Comparison of ENCODE assay signal across 2 cellular contexts in the genomic region with DNA sequence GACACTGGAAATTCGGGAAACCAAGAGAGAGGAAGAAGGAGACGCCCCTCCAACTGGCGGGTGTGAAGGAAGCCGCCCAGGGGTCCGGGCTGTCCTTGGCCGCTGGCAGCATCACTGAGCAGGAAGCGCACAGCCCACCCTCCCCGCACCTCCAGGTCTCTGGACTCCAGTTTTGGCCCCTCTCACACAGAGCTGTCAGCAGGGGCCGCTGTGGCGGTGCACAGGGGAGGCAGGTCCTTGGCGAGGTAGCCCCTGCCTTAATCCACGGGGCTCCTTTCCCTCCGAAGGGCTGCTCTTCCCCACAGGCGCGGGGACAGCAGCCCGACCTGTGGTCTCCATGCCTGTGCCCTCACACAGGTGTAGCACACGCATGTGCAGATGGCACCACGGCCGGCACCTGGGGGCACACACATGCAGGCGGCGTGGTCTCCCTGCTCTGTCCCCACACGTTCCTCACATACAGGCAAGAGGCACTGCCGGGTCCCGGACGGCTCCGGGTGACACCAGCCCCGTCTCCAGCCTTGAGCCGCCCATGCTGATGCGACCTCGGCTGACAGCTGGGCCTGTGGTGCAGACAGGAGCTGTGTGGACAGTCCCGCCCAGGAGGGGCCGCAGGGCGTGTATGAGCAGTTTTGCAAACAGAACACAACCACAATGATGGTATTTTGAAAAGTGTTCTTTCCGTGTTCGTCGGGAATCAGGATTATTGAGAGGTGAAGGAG.
TF ChIP-seq lines count a peak whose summit lies in the region.

No MANE protein-coding gene starts in this region.

TF ChIP-seq in H1, 55 proteins besides CTCF, POLR2A, EP300 and RAD21:
- no peak for TF ChIP-seq CEBPB (IDR thresholded peaks at IDR 0.05; ENCODE audit: low read depth, low read length)

TF ChIP-seq in neural cell, 6 proteins besides CTCF, POLR2A, EP300 and RAD21:
- TF ChIP-seq TAF1 (IDR thresholded peaks at IDR 0.05; ENCODE audit: low read depth), result no peak
- TF ChIP-seq SMC3 (conservative IDR thresholded peaks at IDR 0.05; ENCODE audit: poor library complexity), result no peak
- no peak for TF ChIP-seq MXI1 (conservative IDR thresholded peaks at IDR 0.05; ENCODE audit: poor library complexity, severe bottlenecking)
- TF ChIP-seq POLR2AphosphoS5 (IDR thresholded peaks at IDR 0.05), result no peak
- TF ChIP-seq, protein P1, sequence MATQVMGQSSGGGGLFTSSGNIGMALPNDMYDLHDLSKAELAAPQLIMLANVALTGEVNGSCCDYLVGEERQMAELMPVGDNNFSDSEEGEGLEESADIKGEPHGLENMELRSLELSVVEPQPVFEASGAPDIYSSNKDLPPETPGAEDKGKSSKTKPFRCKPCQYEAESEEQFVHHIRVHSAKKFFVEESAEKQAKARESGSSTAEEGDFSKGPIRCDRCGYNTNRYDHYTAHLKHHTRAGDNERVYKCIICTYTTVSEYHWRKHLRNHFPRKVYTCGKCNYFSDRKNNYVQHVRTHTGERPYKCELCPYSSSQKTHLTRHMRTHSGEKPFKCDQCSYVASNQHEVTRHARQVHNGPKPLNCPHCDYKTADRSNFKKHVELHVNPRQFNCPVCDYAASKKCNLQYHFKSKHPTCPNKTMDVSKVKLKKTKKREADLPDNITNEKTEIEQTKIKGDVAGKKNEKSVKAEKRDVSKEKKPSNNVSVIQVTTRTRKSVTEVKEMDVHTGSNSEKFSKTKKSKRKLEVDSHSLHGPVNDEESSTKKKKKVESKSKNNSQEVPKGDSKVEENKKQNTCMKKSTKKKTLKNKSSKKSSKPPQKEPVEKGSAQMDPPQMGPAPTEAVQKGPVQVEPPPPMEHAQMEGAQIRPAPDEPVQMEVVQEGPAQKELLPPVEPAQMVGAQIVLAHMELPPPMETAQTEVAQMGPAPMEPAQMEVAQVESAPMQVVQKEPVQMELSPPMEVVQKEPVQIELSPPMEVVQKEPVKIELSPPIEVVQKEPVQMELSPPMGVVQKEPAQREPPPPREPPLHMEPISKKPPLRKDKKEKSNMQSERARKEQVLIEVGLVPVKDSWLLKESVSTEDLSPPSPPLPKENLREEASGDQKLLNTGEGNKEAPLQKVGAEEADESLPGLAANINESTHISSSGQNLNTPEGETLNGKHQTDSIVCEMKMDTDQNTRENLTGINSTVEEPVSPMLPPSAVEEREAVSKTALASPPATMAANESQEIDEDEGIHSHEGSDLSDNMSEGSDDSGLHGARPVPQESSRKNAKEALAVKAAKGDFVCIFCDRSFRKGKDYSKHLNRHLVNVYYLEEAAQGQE (IDR thresholded peaks at IDR 0.05; ENCODE audit: borderline replicate concordance), result no peak
- no peak for TF ChIP-seq EZH2 (IDR thresholded peaks at IDR 0.05; ENCODE audit: borderline replicate concordance, insufficient read depth, low read length, poor library complexity, severe bottlenecking)
TF ChIP-seq in neural cell: peak in this region for 0.
